Comparison of ENCODE assay signal across 19 cellular contexts in genomic region chr9:90975666-90976538, GRCh38.
"Had no signal": no experiment of that assay in that cellular context is flagged by ENCODE, and none has a peak within 500 bp of the region (broad histone marks: within the 10 kb centered on the region; RNA-seq: fewer than 3 reads in every experiment).

No MANE protein-coding gene starts in this region.

- H3K4me1 ChIP-seq: adrenal gland, body of pancreas, lower lobe of right lung, pancreas, stomach had no signal

- H3K27me3 ChIP-seq: adrenal gland, body of pancreas, pancreas, stomach, vagina had no signal

- H3K36me3 Mint-ChIP-seq: immature natural killer cell, mesothelial cell of epicardium had no signal

- H3K4me3 Mint-ChIP-seq: activated B cell treated with CpG ODN at 0.5 μM for 24 hours; activated CD4-positive, alpha-beta T cell treated with anti-CD3 and anti-CD28 coated beads, Interleukin-2, amount 10 ng/mL, durations not matched to agents 24 days and 14 days; activated T-helper 17 cell treated with anti-CD3 and anti-CD28 coated beads, Interleukin-2, amount 50 U/mL, for 72 hours; dendritic cell treated with granulocyte-macrophage colony-stimulating factor and Interleukin-4, amounts not matched to agents 40 ng/mL and 50 ng/mL, for 4 days; immature natural killer cell; mesothelial cell of epicardium; neural crest cell had no signal

- H3K4me3 ChIP-seq: adrenal gland, body of pancreas, lower lobe of right lung, pancreas, stomach, thoracic aorta, vagina had no signal

- H3K36me3 ChIP-seq: adrenal gland, lower lobe of right lung, pancreas, stomach, thoracic aorta, vagina had no signal

- H3K27ac Mint-ChIP-seq: activated B cell treated with CpG ODN at 0.5 μM for 24 hours; activated T-helper 17 cell treated with anti-CD3 and anti-CD28 coated beads, Interleukin-2, amount 50 U/mL, for 72 hours; dendritic cell treated with granulocyte-macrophage colony-stimulating factor and Interleukin-4, amounts not matched to agents 40 ng/mL and 50 ng/mL, for 4 days; immature natural killer cell; mesothelial cell of epicardium had no signal

- H3K9me3 Mint-ChIP-seq: activated B cell treated with CpG ODN at 0.5 μM for 24 hours; activated CD4-positive, alpha-beta T cell treated with anti-CD3 and anti-CD28 coated beads, Interleukin-2, amount 10 ng/mL, durations not matched to agents 24 days and 14 days; activated T-helper 17 cell treated with anti-CD3 and anti-CD28 coated beads, Interleukin-2, amount 50 U/mL, for 72 hours; dendritic cell treated with granulocyte-macrophage colony-stimulating factor and Interleukin-4, amounts not matched to agents 40 ng/mL and 50 ng/mL, for 4 days; immature natural killer cell; mesothelial cell of epicardium; neural crest cell had no signal

- H3K9me3 ChIP-seq: adrenal gland, body of pancreas, lower lobe of right lung, pancreas, stomach, thoracic aorta, vagina had no signal

- H3K27ac ChIP-seq: adrenal gland, body of pancreas, lower lobe of right lung, pancreas, stomach, thoracic aorta, vagina had no signal

- H3K4me1 Mint-ChIP-seq: activated B cell treated with CpG ODN at 0.5 μM for 24 hours had no signal

- DNase-seq: activated B cell treated with CpG ODN at 0.5 μM for 24 hours; activated CD4-positive, alpha-beta T cell treated with anti-CD3 and anti-CD28 coated beads, Interleukin-2, amount 10 ng/mL, durations not matched to agents 24 days and 14 days; activated CD8-positive, alpha-beta memory T cell treated with anti-CD3 and anti-CD28 coated beads for 24 hours; activated naive CD4-positive, alpha-beta T cell treated with anti-CD3 and anti-CD28 coated beads, Interleukin-2, amount 50 U/mL, for 16 hours; adrenal gland; body of pancreas; central memory CD4-positive, alpha-beta T cell; immature natural killer cell; left cardiac atrium; lower lobe of right lung; pancreas; stimulated activated CD4-positive, alpha-beta T cell treated with anti-CD3 and anti-CD28 coated beads, Interleukin-4, amount 100 ng/mL, for 24 hours; stomach had no signal

- ATAC-seq: activated T-helper 17 cell treated with anti-CD3 and anti-CD28 coated beads, Interleukin-2, amount 50 U/mL, for 72 hours; body of pancreas; left cardiac atrium; lower lobe of right lung; pancreas had no signal
